11 cellular contexts compared by ENCODE assay signal in the genomic region with DNA sequence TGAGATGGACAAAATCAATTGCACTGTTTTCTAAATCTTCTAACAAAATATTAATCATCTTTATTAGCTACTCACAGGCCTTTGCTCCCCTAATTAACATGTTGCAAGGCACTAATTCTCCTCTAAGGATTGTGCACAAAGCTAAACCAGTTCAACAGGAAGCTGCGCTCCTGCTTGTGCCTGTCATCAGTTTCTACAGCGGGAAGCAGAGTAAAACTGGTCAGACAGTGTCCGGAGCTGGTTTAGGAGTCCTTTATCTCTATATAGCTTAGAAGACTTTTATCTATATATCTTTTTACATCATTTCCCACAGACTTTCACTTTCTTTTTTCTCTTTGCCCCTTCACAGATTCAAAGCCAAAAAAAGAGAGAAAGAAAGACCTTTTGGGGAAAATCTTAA.
DNase-seq lines count a peak whose midpoint lies in the region; ATAC-seq and TF ChIP-seq lines count a peak whose summit lies in the region.
"Had no signal": no experiment of that assay in that cellular context is flagged by ENCODE, and none has a peak within 500 bp of the region (broad histone marks: within the 10 kb centered on the region; RNA-seq: fewer than 3 reads in every experiment).

No MANE protein-coding gene starts in this region.

- H3K36me3 ChIP-seq in prostate gland (no peaks in the 10 kb centered on the region), aorta (ENCODE audit: control insufficient read depth in 1 of 2, insufficient read depth in 2 of 2, low read length in 1 of 2) (no peaks in the 10 kb centered on the region)

- no peaks in the 10 kb centered on the region for H3K9me3 Mint-ChIP-seq in effector memory CD8-positive, alpha-beta T cell
- H3K9me3 Mint-ChIP-seq: activated T-cell treated with anti-CD3 and anti-CD28 coated beads, Interleukin-2, amount 50 U/mL, for 24 hours had no signal

- TF ChIP-seq CTCF in cardiac fibroblast (IDR thresholded peaks at IDR 0.05; ENCODE audit: low read depth, low read length) (no peak), prostate gland (IDR thresholded peaks at IDR 0.05) (no peak)

- intact Hi-C loops in prostate gland (cut with DNase I) (no loop called here), aorta (cut with DNase I) (no loop called here)

- 32% methylated on average over 3 of the region's 3 CpGs for WGBS in prostate gland
- 83 to 84% methylated on average over 3 of the region's 3 CpGs for WGBS in aorta, 2 donors

- H3K4me1 Mint-ChIP-seq in effector memory CD8-positive, alpha-beta T cell (ENCODE audit: low read depth in 2 of 2): no peaks in the 10 kb centered on the region

- no peak for TF ChIP-seq POLR2A in prostate gland (IDR thresholded peaks at IDR 0.05)

- no peaks in the 10 kb centered on the region for H3K27me3 ChIP-seq in prostate gland (replicated peaks; ENCODE audit: insufficient read depth)
- no peaks in the 10 kb centered on the region for H3K27me3 ChIP-seq in aorta (ENCODE audit: control insufficient read depth in 1 of 2, insufficient read depth in 2 of 2, low read length in 1 of 2)

- H3K4me1 ChIP-seq in prostate gland (replicated peaks) (no peaks in the 10 kb centered on the region), aorta (ENCODE audit: control insufficient read depth in 1 of 2, insufficient read depth in 2 of 2, low read length in 2 of 2) (no peaks in the 10 kb centered on the region)

- H3K4me3 Mint-ChIP-seq in effector memory CD8-positive, alpha-beta T cell: no peak overlapping the region
- H3K4me3 Mint-ChIP-seq: activated T-cell treated with anti-CD3 and anti-CD28 coated beads, Interleukin-2, amount 50 U/mL, for 24 hours had no signal

- DNase-seq in cardiac fibroblast (ENCODE audit: low read depth in 2 of 2) (peak; percentile 23 to 43), prostate gland (ENCODE audit: low spot score) (peak; percentile 68), activated gamma-delta T cell treated with Interleukin-2 at 50 U/mL for 16 hours (no peak), aorta (no peak), NCI-H2029 treated with DMSO at 0.1 percent for 48 hours (lab: John Stamatoyannopoulos, UW) (no peak)
- DNase-seq in effector memory CD8-positive, alpha-beta T cell: no peak
- DNase-seq: activated T-cell treated with anti-CD3 and anti-CD28 coated beads, Interleukin-2, amount 50 U/mL, for 24 hours; KBM-7; NCI-H69 had no signal

- ATAC-seq in GM18868 (IDR thresholded peaks at IDR 0.05; ENCODE audit: unreplicated experiment) (peak; percentile 83), HG03378 (IDR thresholded peaks at IDR 0.05; ENCODE audit: unreplicated experiment) (peak; percentile 65), aorta (ENCODE audit: low FRiP score) (no peak)
- no peak for ATAC-seq in effector memory CD8-positive, alpha-beta T cell (replicated peaks)

- no peaks in the 10 kb centered on the region for H3K27me3 Mint-ChIP-seq in effector memory CD8-positive, alpha-beta T cell
- H3K27me3 Mint-ChIP-seq: activated T-cell treated with anti-CD3 and anti-CD28 coated beads, Interleukin-2, amount 50 U/mL, for 24 hours had no signal

- no peaks in the 10 kb centered on the region for H3K36me3 Mint-ChIP-seq in effector memory CD8-positive, alpha-beta T cell (ENCODE audit: insufficient read depth)

- no peaks in the 10 kb centered on the region for H3K9me3 ChIP-seq in prostate gland
- no peaks in the 10 kb centered on the region for H3K9me3 ChIP-seq in aorta (ENCODE audit: control insufficient read depth, low read length)

- H3K27ac ChIP-seq in prostate gland: peak overlapping the region in 1 of 2 donors; percentile 45
- no peak overlapping the region for H3K27ac ChIP-seq in aorta (ENCODE audit: low read depth in 1 of 2, low read length in 2 of 2)

- H3K27ac Mint-ChIP-seq in effector memory CD8-positive, alpha-beta T cell: no peak overlapping the region
- H3K27ac Mint-ChIP-seq: activated T-cell treated with anti-CD3 and anti-CD28 coated beads, Interleukin-2, amount 50 U/mL, for 24 hours had no signal

- no peak overlapping the region for H3K4me3 ChIP-seq in cardiac fibroblast (replicated peaks in 1 of 2; ENCODE audit: low read depth in 2 of 2, low read length in 2 of 2)
- H3K4me3 ChIP-seq in prostate gland: no peak overlapping the region
- H3K4me3 ChIP-seq in aorta (ENCODE audit: low read length in 2 of 2): no peak overlapping the region

Comparison
In these comparisons a context has a peak if more than half of its experiments do, and no peak if none do; other contexts are left out.
1. ATAC-seq: peak in GM18868 (single experiment) and HG03378 (single experiment); none in aorta (single experiment) and effector memory CD8-positive, alpha-beta T cell (single experiment).
2. DNase-seq: peak in cardiac fibroblast (2 of 2) and prostate gland (single experiment); none in activated gamma-delta T cell treated with Interleukin-2 at 50 U/mL for 16 hours (single experiment), aorta (0 of 2), effector memory CD8-positive, alpha-beta T cell (0 of 3) and NCI-H2029 treated with DMSO at 0.1 percent for 48 hours (single experiment).